9 cellular contexts compared by ENCODE assay signal in genomic region chr14:38197001-38197760, GRCh38. TPM values are rescaled to one million over a fixed set of nuclear protein-coding genes. Genes with fewer than 3 reads are reported as not detected.
A peak's percentile ranks its signal among the peaks of the same experiment; 100 is the strongest.
DNase-seq lines count a peak whose midpoint lies in the region; ATAC-seq, FAIRE-seq and TF ChIP-seq lines count a peak whose summit lies in the region.
"Had no signal": no experiment of that assay in that cellular context is flagged by ENCODE, and none has a peak within 500 bp of the region (broad histone marks: within the 10 kb centered on the region; RNA-seq: fewer than 3 reads in every experiment).

No MANE protein-coding gene starts in this region.

- no peak overlapping the region for H2BK15ac ChIP-seq in mesenchymal stem cell (ENCODE audit: low read depth, poor library complexity, severe bottlenecking)

- H4K91ac ChIP-seq in mesenchymal stem cell (ENCODE audit: low read length): no peak overlapping the region

- ATAC-seq in HG03135 (IDR thresholded peaks at IDR 0.05; ENCODE audit: unreplicated experiment): no peak
- ATAC-seq in HG02870 (IDR thresholded peaks at IDR 0.05; ENCODE audit: unreplicated experiment): no peak

- H3K4ac ChIP-seq in mesenchymal stem cell (ENCODE audit: low read depth in 1 of 2, low read length in 2 of 2): no peak overlapping the region

- H2BK5ac ChIP-seq in mesenchymal stem cell (ENCODE audit: low read depth, low read length, poor library complexity, severe bottlenecking): no peak overlapping the region

- H3K9me3 ChIP-seq in BLaER1 treated with 17β-estradiol and CSF1 and Interleukin-3, amounts not matched to agents 10 nM and 100 nM (replicated peaks in 1 of 11): no peaks in the 10 kb centered on the region
- no peaks in the 10 kb centered on the region for H3K9me3 ChIP-seq in mesenchymal stem cell (ENCODE audit: control insufficient read depth, low read length)

- FAIRE-seq in bronchial epithelial cell (lab: Jason Lieb, UNC) (no peak), GM12892 (lab: Jason Lieb, UNC) (no peak)

- H2BK12ac ChIP-seq in mesenchymal stem cell (ENCODE audit: low read length in 2 of 2): no peak overlapping the region

- H3K23ac ChIP-seq in mesenchymal stem cell (ENCODE audit: low read length in 2 of 2): no peak overlapping the region

- no peak overlapping the region for H3K9ac ChIP-seq in BLaER1 treated with 17β-estradiol and CSF1 and Interleukin-3, amounts not matched to agents 10 nM and 100 nM
- peak overlapping the region; percentile 32 for H3K9ac ChIP-seq in mesenchymal stem cell (ENCODE audit: low read length)

- peak overlapping the region in 1 of 11 experiments; percentile 33; a peak in 1 of 22 replicates for H3K27ac ChIP-seq in BLaER1 treated with 17β-estradiol and CSF1 and Interleukin-3, amounts not matched to agents 10 nM and 100 nM
- no peak overlapping the region for H3K27ac ChIP-seq in mesenchymal stem cell (ENCODE audit: low read length, poor library complexity, severe bottlenecking)

- H3K79me1 ChIP-seq in mesenchymal stem cell (replicated peaks; ENCODE audit: low read length, poor library complexity, severe bottlenecking): no peaks in the 10 kb centered on the region

- H3K4me2 ChIP-seq in BLaER1 treated with 17β-estradiol and CSF1 and Interleukin-3, amounts not matched to agents 10 nM and 100 nM: peak overlapping the region in 6 of 11 experiments; percentile 29 to 53 (median 39); a peak in 11 of 22 replicates
- no peak overlapping the region for H3K4me2 ChIP-seq in mesenchymal stem cell (ENCODE audit: low read length, poor library complexity, severe bottlenecking)

- H3K18ac ChIP-seq in mesenchymal stem cell (ENCODE audit: low read depth in 1 of 2, low read length in 2 of 2): no peak overlapping the region

- no peaks in the 10 kb centered on the region for H3K36me3 ChIP-seq in BLaER1 treated with 17β-estradiol and CSF1 and Interleukin-3, amounts not matched to agents 10 nM and 100 nM
- H3K36me3 ChIP-seq in bronchial epithelial cell (ENCODE audit: control insufficient read depth, insufficient read depth, low read length) (no peaks in the 10 kb centered on the region), mesenchymal stem cell (ENCODE audit: control insufficient read depth in 1 of 2, insufficient read depth in 2 of 2, low read depth in 1 of 2, low read length in 2 of 2) (no peaks in the 10 kb centered on the region)

- no peaks in the 10 kb centered on the region for H4K20me1 ChIP-seq in BLaER1 treated with 17β-estradiol and CSF1 and Interleukin-3, amounts not matched to agents 10 nM and 100 nM

- no peak overlapping the region for H4K8ac ChIP-seq in mesenchymal stem cell (ENCODE audit: low read length)

- TF ChIP-seq CTCF in bronchial epithelial cell (IDR thresholded peaks at IDR 0.05; ENCODE audit: insufficient read depth, low read length, severe bottlenecking): peak; percentile 5

- peaks cover 0 to 20% (median 13%) of the 10 kb centered on the region in 10 experiments; a peak in 11 of 20 replicates for H3K4me1 ChIP-seq in BLaER1 treated with 17β-estradiol and CSF1 and Interleukin-3, amounts not matched to agents 10 nM and 100 nM
- H3K4me1 ChIP-seq in mesenchymal stem cell (ENCODE audit: control insufficient read depth, insufficient read depth, low read depth, low read length): no peaks in the 10 kb centered on the region

- H2AFZ ChIP-seq in mesenchymal stem cell (ENCODE audit: low read depth, low read length): no peak overlapping the region

- peak; percentile 34 for DNase-seq in HS-27A (ENCODE audit: low read depth)
- no peak for DNase-seq in bronchial epithelial cell (ENCODE audit: low read depth)
- DNase-seq in mesenchymal stem cell: no peak
- DNase-seq in cerebellar cortex (ENCODE audit: low spot score): no peak
- DNase-seq in GM12892 (ENCODE audit: insufficient read length): no peak

- no peak overlapping the region for H3K14ac ChIP-seq in mesenchymal stem cell (ENCODE audit: low read length in 2 of 2)

- no peak for TF ChIP-seq POLR2A in GM12892 (IDR thresholded peaks at IDR 0.05; ENCODE audit: low read depth, low read length)

- H2BK120ac ChIP-seq in mesenchymal stem cell (ENCODE audit: low read depth, low read length): no peak overlapping the region

- no peaks in the 10 kb centered on the region for H3K27me3 ChIP-seq in BLaER1 treated with 17β-estradiol and CSF1 and Interleukin-3, amounts not matched to agents 10 nM and 100 nM
- H3K27me3 ChIP-seq in bronchial epithelial cell (ENCODE audit: control insufficient read depth, insufficient read depth, low read length) (no peaks in the 10 kb centered on the region), mesenchymal stem cell (ENCODE audit: control insufficient read depth in 1 of 2, insufficient read depth in 1 of 2, low read length in 2 of 2) (peaks cover 0 to 16% of the 10 kb centered on the region in 2 experiments)

- H3K4me3 ChIP-seq in BLaER1 treated with 17β-estradiol and CSF1 and Interleukin-3, amounts not matched to agents 10 nM and 100 nM: no peak overlapping the region
- H3K4me3 ChIP-seq in bronchial epithelial cell (ENCODE audit: low read depth, low read length) (no peak overlapping the region), mesenchymal stem cell (ENCODE audit: insufficient read depth in 1 of 2, low read depth in 1 of 2, low read length in 2 of 2) (no peak overlapping the region)

- H2AK5ac ChIP-seq in mesenchymal stem cell (ENCODE audit: low read length, severe bottlenecking): no peak overlapping the region

RNA-seq across cellular contexts. Expression of gene SSTR1, which starts 10.5 kb away (rescaled TPM):
- total RNA-seq in bronchial epithelial cell: under 0.01 TPM in 1 of 2 replicates, not detected in the other
- polyA plus RNA-seq in mesenchymal stem cell (2013, experiment 1 of 2): 2.7 TPM
- polyA plus RNA-seq in mesenchymal stem cell (2013, experiment 2 of 2): 2.8 TPM
- polyA plus RNA-seq in GM12892 (2012; ENCODE audit: missing spikeins): not detected
- total RNA-seq: activated T-helper 1 cell treated with anti-CD3 and anti-CD28 coated beads, Interleukin-12 subunit alpha, Interleukin-12 subunit beta, Interleukin-2, Interleukin-4 antibody, amounts not matched to agents 30 ng/mL and 10 ng/mL and 1 ng/mL, durations not matched to agents 14 hours and 24 hours and 36 hours had no signal

RNA-seq across cellular contexts. Expression of gene CLEC14A, which starts 58.7 kb away (rescaled TPM):
- total RNA-seq in bronchial epithelial cell: not detected in 2 replicates
- polyA plus RNA-seq in mesenchymal stem cell (2013, experiment 1 of 2): 23.5 TPM
- polyA plus RNA-seq in mesenchymal stem cell (2013, experiment 2 of 2): 25.3 TPM
- not detected for polyA plus RNA-seq in GM12892 (2012; ENCODE audit: missing spikeins)
- total RNA-seq: activated T-helper 1 cell treated with anti-CD3 and anti-CD28 coated beads, Interleukin-12 subunit alpha, Interleukin-12 subunit beta, Interleukin-2, Interleukin-4 antibody, amounts not matched to agents 30 ng/mL and 10 ng/mL and 1 ng/mL, durations not matched to agents 14 hours and 24 hours and 36 hours had no signal
